29 cellular contexts compared by ENCODE assay signal in the genomic region with DNA sequence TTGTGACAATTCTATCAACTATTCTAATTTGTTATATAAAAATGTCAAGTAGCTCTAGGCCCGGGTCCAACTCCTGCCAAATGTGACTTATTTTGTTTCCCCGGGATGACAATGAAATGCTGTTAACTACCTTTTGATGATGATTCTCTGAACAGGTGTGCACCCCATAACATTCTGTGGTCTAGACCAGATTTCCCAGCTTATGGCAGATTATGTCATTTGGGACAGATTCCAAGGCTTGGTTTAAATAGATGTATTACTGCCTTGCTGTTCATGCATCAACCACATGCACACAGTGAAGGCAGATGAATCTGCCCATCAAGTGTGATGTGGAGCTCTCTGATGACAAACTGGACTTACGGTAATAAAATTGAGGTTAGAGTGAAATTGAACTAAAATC.
"Had no signal": no experiment of that assay in that cellular context is flagged by ENCODE, and none has a peak within 500 bp of the region (broad histone marks: within the 10 kb centered on the region; RNA-seq: fewer than 3 reads in every experiment).

No MANE protein-coding gene starts in this region.

- H3K4me3 ChIP-seq: gastrocnemius medialis, hepatocyte, left ventricle myocardium inferior, lung, mucosa of descending colon, ovary, right lobe of liver, upper lobe of left lung had no signal

- H2AFZ ChIP-seq: hepatocyte had no signal

- H3K4me1 ChIP-seq: gastrocnemius medialis, right lobe of liver had no signal

- DNase-seq: activated CD4-positive, alpha-beta memory T cell treated with anti-CD3 and anti-CD28 coated beads for 36 hours; activated CD4-positive, alpha-beta T cell treated with anti-CD3 and anti-CD28 coated beads for 48 hours; activated CD8-positive, alpha-beta memory T cell treated with anti-CD3 and anti-CD28 coated beads, Interleukin-2, amount 50 U/mL, for 4 hours; activated effector memory CD4-positive, alpha-beta T cell treated with anti-CD3 and anti-CD28 coated beads, Interleukin-2, amount 50 U/mL, for 16 hours; activated naive CD4-positive, alpha-beta T cell treated with anti-CD3 and anti-CD28 coated beads, Interleukin-2, amount 10 ng/mL, durations not matched to agents 7 days and 5 days; activated naive CD8-positive, alpha-beta T cell treated with anti-CD3 and anti-CD28 coated beads, Interleukin-2, amount 10 ng/mL, durations not matched to agents 7 days and 5 days; activated T-cell treated with anti-CD3 and anti-CD28 coated beads, Interleukin-2, amount 50 U/mL, for 1 hour; brain microvascular endothelial cell; cortex of kidney; effector memory CD8-positive, alpha-beta T cell; erythroblast; gastrocnemius medialis; islet precursor cell; left ventricle myocardium inferior; mesendoderm; mucosa of descending colon; ovary; right lobe of liver; small intestine; stimulated activated CD4-positive, alpha-beta T cell treated with anti-CD3 and anti-CD28 coated beads, Interleukin-4, amount 100 ng/mL, for 4 hours; stimulated activated CD8-positive, alpha-beta memory T cell treated with anti-CD3 and anti-CD28 coated beads, Interleukin-4, amount 100 ng/mL, for 48 hours; stimulated activated naive CD8-positive, alpha-beta T cell treated with anti-CD3 and anti-CD28 coated beads, Interleukin-15, amount 100 ng/mL, for 72 hours; substantia nigra; T-helper 9 cell; upper lobe of left lung had no signal

- H3K9me3 ChIP-seq: gastrocnemius medialis, left ventricle myocardium inferior, mucosa of descending colon, ovary, right lobe of liver, upper lobe of left lung had no signal

- H3K36me3 ChIP-seq: brain microvascular endothelial cell, gastrocnemius medialis, left ventricle myocardium inferior, ovary, right lobe of liver, upper lobe of left lung had no signal

- H3K27ac ChIP-seq: brain microvascular endothelial cell, gastrocnemius medialis, hepatocyte, left ventricle myocardium inferior, ovary, right lobe of liver, upper lobe of left lung, VCaP had no signal

- H3K27me3 ChIP-seq: brain microvascular endothelial cell, gastrocnemius medialis, hepatocyte, ovary, right lobe of liver, upper lobe of left lung had no signal

- H3K79me2 ChIP-seq: hepatocyte had no signal

- H3K4me2 ChIP-seq: hepatocyte had no signal

- ATAC-seq: effector memory CD8-positive, alpha-beta T cell; gastrocnemius medialis; mucosa of descending colon; right lobe of liver; stimulated activated memory B cell treated with anti-CD40 and anti-IgM and Interleukin-4, amounts not matched to agents 10 μg/mL and 1 μg/mL and 100 μg/mL, for 72 hours; stimulated activated naive CD8-positive, alpha-beta T cell treated with anti-CD3 and anti-CD28 coated beads, Interleukin-15, amount 100 ng/mL, for 72 hours had no signal
